Comparison of ENCODE assay signal across 8 cellular contexts in the genomic region with DNA sequence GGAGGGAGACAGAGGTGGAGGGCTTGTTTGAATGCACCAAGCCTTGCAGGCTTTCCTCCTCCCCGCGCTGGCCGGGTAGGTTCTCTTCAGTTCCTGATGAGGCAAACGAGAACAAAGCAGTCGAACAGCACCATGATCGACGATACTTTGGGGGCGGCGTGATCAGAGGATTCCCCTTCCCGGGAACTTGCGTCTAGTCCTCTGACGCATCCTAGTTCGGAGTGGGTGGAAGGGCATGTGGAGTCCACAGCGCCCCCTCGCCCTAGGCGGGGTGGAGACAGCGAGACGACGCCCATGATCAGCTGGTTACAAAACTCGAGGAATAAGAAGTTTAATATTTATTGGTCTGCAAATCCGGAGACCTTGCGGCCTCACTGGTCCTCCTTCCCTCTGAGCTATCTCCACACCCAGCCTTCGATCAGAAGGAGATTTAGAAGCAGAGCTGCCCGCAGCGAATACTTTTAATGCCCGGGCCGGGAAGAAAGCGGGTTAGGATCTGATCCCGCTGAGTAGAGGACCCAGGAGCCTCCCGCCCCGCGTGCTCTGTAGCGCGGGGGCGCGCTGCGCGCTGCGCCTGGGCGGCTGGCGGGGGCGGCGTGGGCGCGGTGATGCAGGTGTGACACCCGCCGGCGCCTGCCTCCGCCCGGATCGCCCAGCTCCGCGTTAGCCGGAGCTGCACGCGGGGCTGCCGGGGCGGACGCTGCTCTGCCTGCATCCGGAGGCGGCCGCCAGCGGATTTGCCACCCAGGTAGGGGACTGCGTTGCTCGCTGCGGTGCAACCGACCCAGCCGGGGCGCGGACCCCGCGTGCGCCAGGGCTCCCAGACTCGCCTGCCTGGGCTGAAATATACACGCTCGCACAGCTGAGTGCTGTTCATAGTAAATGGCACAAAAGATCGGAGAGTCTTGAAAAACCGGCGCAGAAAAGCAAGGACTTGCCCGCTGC. TPM values are rescaled to one million over a fixed set of nuclear protein-coding genes. Genes with fewer than 3 reads are reported as not detected.
DNase-seq lines count a peak whose midpoint lies in the region; ATAC-seq, FAIRE-seq and TF ChIP-seq lines count a peak whose summit lies in the region.

SV2B (plus strand) TSS at position 642 of the 945 bp plus-strand sequence. CDS start 126,007 bp downstream, outside the sequence.

- no peaks in the 10 kb centered on the region for H3K9me3 Mint-ChIP-seq in activated naive CD4-positive, alpha-beta T cell treated with anti-CD3 and anti-CD28 coated beads, Interleukin-2, amount 50 U/mL, for 24 hours
- H3K9me3 Mint-ChIP-seq in progenitor cell of endocrine pancreas (ENCODE audit: low read depth) = no peaks in the 10 kb centered on the region

- intact Hi-C loops in Panc1 (cut with micrococcal nuclease; ENCODE audit: unreplicated experiment) (no loop called here), heart right ventricle (cut with DNase I) (no loop called here)

- H3K36me3 ChIP-seq in Panc1 (ENCODE audit: control insufficient read depth, insufficient read depth, low read length) = no peaks in the 10 kb centered on the region
- H3K36me3 ChIP-seq in heart right ventricle = no peaks in the 10 kb centered on the region

- in situ Hi-C loops in Panc1 (cut with HindIII; ENCODE audit: low pct_unique_long_range_greater_than_20kb, low sequenced_read_pairs) = no loop called here

- peak within 1 kb of the TSS; percentile 88 for H3K4me3 Mint-ChIP-seq in activated naive CD4-positive, alpha-beta T cell treated with anti-CD3 and anti-CD28 coated beads, Interleukin-2, amount 50 U/mL, for 24 hours
- peak within 1 kb of the TSS; percentile 83 for H3K4me3 Mint-ChIP-seq in progenitor cell of endocrine pancreas (ENCODE audit: low read depth)

- WGBS in heart right ventricle, 2 donors = 1% methylated on average over 80 of the region's 80 CpGs

- H3K27me3 Mint-ChIP-seq in activated naive CD4-positive, alpha-beta T cell treated with anti-CD3 and anti-CD28 coated beads, Interleukin-2, amount 50 U/mL, for 24 hours = peaks cover 45% of the 10 kb centered on the region
- peaks cover 79% of the 10 kb centered on the region for H3K27me3 Mint-ChIP-seq in progenitor cell of endocrine pancreas

- H3K36me3 Mint-ChIP-seq in activated naive CD4-positive, alpha-beta T cell treated with anti-CD3 and anti-CD28 coated beads, Interleukin-2, amount 50 U/mL, for 24 hours = no peaks in the 10 kb centered on the region
- H3K36me3 Mint-ChIP-seq in progenitor cell of endocrine pancreas (ENCODE audit: insufficient read depth) = peaks cover 1% of the 10 kb centered on the region

- no peaks in the 10 kb centered on the region for H3K4me1 ChIP-seq in Panc1 (ENCODE audit: control insufficient read depth, insufficient read depth, low read length)
- peaks cover 3 to 51% (median 37%) of the 10 kb centered on the region in 9 donors for H3K4me1 ChIP-seq in heart right ventricle

- no TSS peak for BruUV-seq in Panc1 (replicated peaks; lab: Mats Ljungman, UMichigan)

- POLR2A ChIA-PET in GM10248 (lab: Yijun Ruan, JAX) (interaction anchor here (0.6 to 0.9 kb wide), 2 partner anchors 9 to 13 kb away, joined by 3 read pairs; no protein-coding TSS in a partner anchor), Panc1 (lab: Charles Lee) (interaction anchor here (0.9 kb wide), 1 partner anchor 10 kb away, joined by 3 read pairs; no protein-coding TSS in a partner anchor)

- peaks cover 18% of the 10 kb centered on the region for H3K4me1 Mint-ChIP-seq in activated naive CD4-positive, alpha-beta T cell treated with anti-CD3 and anti-CD28 coated beads, Interleukin-2, amount 50 U/mL, for 24 hours
- H3K4me1 Mint-ChIP-seq in progenitor cell of endocrine pancreas (ENCODE audit: low read depth) = peaks cover 27% of the 10 kb centered on the region

- TF ChIP-seq CTCF in GM10248 (IDR thresholded peaks at IDR 0.05; ENCODE audit: control extremely low read depth, extremely low read depth, low read depth, missing control alignments) = peak; percentile 24
- peak; percentile 35 for TF ChIP-seq CTCF in Panc1 (IDR thresholded peaks at IDR 0.05)
- peak in 5 of 9 donors; percentile 30 to 50 (median 40) for TF ChIP-seq CTCF in heart right ventricle (IDR thresholded peaks at IDR 0.05)
- TF ChIP-seq CTCF in progenitor cell of endocrine pancreas (IDR thresholded peaks at IDR 0.05; ENCODE audit: unreplicated experiment) = peak; percentile 36

- H3K9me3 ChIP-seq in Panc1 (ENCODE audit: control insufficient read depth, insufficient read depth, low read depth, low read length) = no peaks in the 10 kb centered on the region
- H3K9me3 ChIP-seq in heart right ventricle = peaks cover 0 to 4% (median 0%) of the 10 kb centered on the region in 11 donors

- H3K27ac Mint-ChIP-seq in activated naive CD4-positive, alpha-beta T cell treated with anti-CD3 and anti-CD28 coated beads, Interleukin-2, amount 50 U/mL, for 24 hours = no peak within 1 kb of the TSS
- peak within 1 kb of the TSS; percentile 9 for H3K27ac Mint-ChIP-seq in progenitor cell of endocrine pancreas

- no peak for FAIRE-seq in GM19239 (lab: Jason Lieb, UNC)

- H3K27me3 ChIP-seq in Panc1 (ENCODE audit: control insufficient read depth, insufficient read depth, low read length) (peaks cover 50% of the 10 kb centered on the region), heart right ventricle (peaks cover 0 to 87% (median 26%) of the 10 kb centered on the region in 7 donors)

- peak; percentile 53 for DNase-seq in GM10248 (ENCODE audit: extremely low spot score)
- no peak for DNase-seq in Panc1 (ENCODE audit: low read depth, low spot score)
- peak; percentile 27 to 38 for DNase-seq in heart right ventricle
- peak; percentile 41 for DNase-seq in progenitor cell of endocrine pancreas (ENCODE audit: low spot score, unreplicated experiment)
- no peak for DNase-seq in A172 (ENCODE audit: low spot score)
- DNase-seq in GM19239 (ENCODE audit: insufficient read length, low spot score) = no peak

- ATAC-seq in HG02798 (IDR thresholded peaks at IDR 0.05; ENCODE audit: poor library complexity, unreplicated experiment) (peak; percentile 70), Panc1 (peak; percentile 84), heart right ventricle (peak; percentile 40 to 69 (median 54))

- H3K4me3 ChIP-seq in Panc1 (ENCODE audit: low read depth in 2 of 2, low read length in 2 of 2) = peak within 1 kb of the TSS; percentile 37 to 57
- H3K4me3 ChIP-seq in heart right ventricle = peak within 1 kb of the TSS; percentile 22 to 70 (median 60)

- CTCF ChIA-PET in GM10248 (lab: Yijun Ruan, JAX) = interaction anchor here (0.9 to 3.8 kb wide), 16 partner anchors 10 to 172 kb away, joined by 3 to 27 read pairs (median 4); no protein-coding TSS in a partner anchor
- CTCF ChIA-PET in Panc1 (lab: Charles Lee) = no interaction called here

- H3K27ac ChIP-seq in Panc1 (ENCODE audit: low read length) (no peak within 1 kb of the TSS), heart right ventricle (peak within 1 kb of the TSS in 8 of 10 donors; percentile 16 to 71 (median 34))

RNA-seq across cellular contexts. Expression of gene SV2B, which starts in this region (rescaled TPM):
- total RNA-seq in Panc1 (2021; ENCODE audit: unreplicated experiment) (not detected), heart right ventricle (10 to 100 TPM in 1 of 10 donors, 1 to 10 TPM in 8, under 1 TPM in 1; 0.60 to 15.7 (median 2.1) TPM), progenitor cell of endocrine pancreas (19.9 and 24.9 TPM in 2 replicates)
- not detected for polyA plus RNA-seq in Panc1 (2012; ENCODE audit: insufficient read length)
- polyA plus RNA-seq in heart right ventricle = under 1 TPM; 0.29 to 0.35 TPM
- not detected in 2 replicates for total RNA-seq in A172 (2014; rRNA removed; shearing (Covaris generic))

Comparison
In these comparisons a context has a peak if more than half of its experiments do, and no peak if none do; other contexts are left out.
1. Peak in ATAC-seq and H3K4me3 ChIP-seq in Panc1; RNA of the gene not detected or under 1 TPM.
2. DNase-seq: peak in GM10248 (single experiment), heart right ventricle (2 of 2) and progenitor cell of endocrine pancreas (single experiment); none in Panc1 (single experiment), A172 (single experiment) and GM19239 (single experiment).
3. Peak in every context shown above with its lines, with median percentiles within 50 percentile points of each other: CTCF ChIP-seq and ATAC-seq.